ENCODE assay signal across 17 cellular contexts in the genomic region with DNA sequence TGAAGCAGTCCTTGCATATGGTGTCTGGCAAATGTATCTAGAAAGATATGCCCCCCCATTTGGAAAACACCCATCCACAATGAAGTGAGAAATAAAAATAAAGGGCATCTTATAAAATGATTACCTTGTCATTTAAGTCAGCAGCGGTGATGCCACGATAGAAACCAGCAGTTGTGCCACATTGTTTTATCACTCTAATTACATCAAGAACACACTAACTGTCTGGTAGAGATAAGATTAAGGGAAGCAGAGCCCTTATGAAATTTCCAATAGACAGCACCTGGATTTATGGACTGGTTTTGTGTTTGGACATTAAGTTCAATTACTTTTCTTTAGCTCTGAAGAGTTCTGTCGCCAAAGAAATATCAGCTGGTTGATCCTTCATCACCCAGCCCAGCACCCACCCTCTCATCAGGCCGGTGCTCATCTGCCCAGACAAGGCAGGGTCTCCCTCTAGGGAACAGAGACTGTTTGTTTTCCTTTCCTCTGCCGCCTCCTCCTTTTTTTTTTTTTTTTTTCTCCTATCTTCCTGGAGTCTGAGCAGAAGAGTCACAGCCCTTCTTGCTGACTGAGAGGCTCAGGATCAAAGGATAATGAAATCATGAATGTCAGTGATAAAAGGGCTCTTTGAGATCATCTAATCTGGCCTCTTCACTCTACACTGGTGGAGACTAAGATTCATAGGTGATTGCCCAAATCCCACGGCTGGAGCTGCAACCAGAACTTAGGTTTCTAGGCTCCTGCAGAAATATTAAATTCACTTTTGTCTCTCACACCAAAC.
"Had no signal": no experiment of that assay in that cellular context is flagged by ENCODE, and none has a peak within 500 bp of the region (broad histone marks: within the 10 kb centered on the region; RNA-seq: fewer than 3 reads in every experiment).

No MANE protein-coding gene starts in this region.

- H3K4me2 ChIP-seq: hepatocyte had no signal

- DNase-seq: colonic mucosa; dermis blood vessel endothelial cell; esophagus squamous epithelium; foreskin fibroblast; kidney; left colon; mucosa of descending colon; naive thymus-derived CD8-positive, alpha-beta T cell; posterior cingulate gyrus; right cardiac atrium; small intestine; stimulated activated CD4-positive, alpha-beta T cell treated with anti-CD3 and anti-CD28 coated beads, Interleukin-2, amount 100 ng/mL, for 48 hours; stimulated activated naive CD4-positive, alpha-beta T cell treated with Interleukin-2 at 50 U/mL for 16 hours; trophoblast cell had no signal

- H3K27me3 ChIP-seq: colonic mucosa, esophagus squamous epithelium, hepatocyte had no signal

- H3K4me3 ChIP-seq: colonic mucosa, esophagus squamous epithelium, gastroesophageal sphincter, hepatocyte, mucosa of descending colon had no signal

- H3K27ac Mint-ChIP-seq: naive thymus-derived CD8-positive, alpha-beta T cell had no signal

- H3K4me3 Mint-ChIP-seq: naive thymus-derived CD8-positive, alpha-beta T cell had no signal

- ATAC-seq: gastroesophageal sphincter; left colon; mucosa of descending colon; naive thymus-derived CD8-positive, alpha-beta T cell; right cardiac atrium had no signal

- H3K36me3 Mint-ChIP-seq: naive thymus-derived CD8-positive, alpha-beta T cell had no signal

- H3K9me3 ChIP-seq: colonic mucosa, esophagus squamous epithelium, gastroesophageal sphincter, mucosa of descending colon, neutrophil had no signal

- H2AFZ ChIP-seq: hepatocyte had no signal

- H3K27ac ChIP-seq: colonic mucosa, esophagus squamous epithelium, gastroesophageal sphincter, hepatocyte, neutrophil had no signal

- H3K4me1 Mint-ChIP-seq: naive thymus-derived CD8-positive, alpha-beta T cell had no signal

- H3K4me1 ChIP-seq: colonic mucosa, esophagus squamous epithelium, gastroesophageal sphincter had no signal

- H3K36me3 ChIP-seq: colonic mucosa, esophagus squamous epithelium, gastroesophageal sphincter, neutrophil had no signal

- H3K9me3 Mint-ChIP-seq: naive thymus-derived CD8-positive, alpha-beta T cell had no signal
